ENCODE assay signal across 12 cellular contexts in genomic region chr2:238322001-238322411, GRCh38. TPM values are rescaled to one million over a fixed set of nuclear protein-coding genes. Genes with fewer than 3 reads are reported as not detected.
DNase-seq lines count a peak whose midpoint lies in the region; ATAC-seq, FAIRE-seq and TF ChIP-seq lines count a peak whose summit lies in the region.
"Had no signal": no experiment of that assay in that cellular context is flagged by ENCODE, and none has a peak within 500 bp of the region (broad histone marks: within the 10 kb centered on the region; RNA-seq: fewer than 3 reads in every experiment).

No MANE protein-coding gene starts in this region.

- 83 to 86% methylated on average over 10 of the region's 10 CpGs for WGBS in GM23248 (ENCODE audit: low coverage in 1 of 2, low lambda C conversion rate in 2 of 2, missing lambda C conversion rate in 2 of 2), 2 experiments

- H3K4me2 ChIP-seq in GM23248 (ENCODE audit: unreplicated experiment): peak overlapping the region; percentile 81

- H3K4me1 ChIP-seq in A673 (ENCODE audit: insufficient read depth, low read length, poor library complexity, severe bottlenecking) (peaks cover 5% of the 10 kb centered on the region), GM23248 (ENCODE audit: insufficient read depth) (peaks cover 7% of the 10 kb centered on the region)
- H3K4me1 ChIP-seq in naive thymus-derived CD4-positive, alpha-beta T cell (ENCODE audit: control insufficient read depth in 2 of 2, insufficient read depth in 2 of 2, low read length in 2 of 2): peaks cover 7 to 15% of the 10 kb centered on the region in 2 donors

- no peak overlapping the region for H3K27ac Mint-ChIP-seq in activated naive CD8-positive, alpha-beta T cell treated with anti-CD3 and anti-CD28 coated beads, Interleukin-2, amount 10 ng/mL, durations not matched to agents 7 days and 5 days
- H3K27ac Mint-ChIP-seq in naive thymus-derived CD4-positive, alpha-beta T cell: peak overlapping the region in 1 of 9 donors; percentile 63

- no peaks in the 10 kb centered on the region for H3K9me3 Mint-ChIP-seq in activated naive CD8-positive, alpha-beta T cell treated with anti-CD3 and anti-CD28 coated beads, Interleukin-2, amount 10 ng/mL, durations not matched to agents 7 days and 5 days
- H3K9me3 Mint-ChIP-seq in naive thymus-derived CD4-positive, alpha-beta T cell: no peaks in the 10 kb centered on the region

- no TSS peak for BruUV-seq in A673 (replicated peaks; lab: Mats Ljungman, UMichigan)

- H3K9me3 ChIP-seq in A673 (ENCODE audit: low read depth, low read length, poor library complexity, severe bottlenecking): no peaks in the 10 kb centered on the region
- H3K9me3 ChIP-seq in GM23248 (ENCODE audit: low read depth): no peaks in the 10 kb centered on the region
- H3K9me3 ChIP-seq in naive thymus-derived CD4-positive, alpha-beta T cell (ENCODE audit: control insufficient read depth in 2 of 3, low read length in 3 of 3): no peaks in the 10 kb centered on the region
- H3K9me3 ChIP-seq: esophagus squamous epithelium had no signal

- intact Hi-C loops in A673 (cut with micrococcal nuclease; ENCODE audit: unreplicated experiment): no loop called here
- intact Hi-C loops in naive thymus-derived CD4-positive, alpha-beta T cell (cut with micrococcal nuclease): loop anchor here in 1 of 2 donors (5.0 kb wide), 1 partner anchor 260 kb away; the partner anchor contains the start of gene SCLY

- H3K9me2 ChIP-seq in GM23248 (ENCODE audit: insufficient read depth): no peaks in the 10 kb centered on the region

- in situ Hi-C loops in GM23248 (cut with MboI): no loop called here

- no peaks in the 10 kb centered on the region for H4K20me1 ChIP-seq in GM23248 (ENCODE audit: insufficient read depth)

- H3K4me3 Mint-ChIP-seq in activated naive CD8-positive, alpha-beta T cell treated with anti-CD3 and anti-CD28 coated beads, Interleukin-2, amount 10 ng/mL, durations not matched to agents 7 days and 5 days: peak overlapping the region; percentile 78
- H3K4me3 Mint-ChIP-seq in naive thymus-derived CD4-positive, alpha-beta T cell: peak overlapping the region; percentile 74 to 89 (median 81)

- H3K4me1 Mint-ChIP-seq in activated naive CD8-positive, alpha-beta T cell treated with anti-CD3 and anti-CD28 coated beads, Interleukin-2, amount 10 ng/mL, durations not matched to agents 7 days and 5 days: peaks cover 10% of the 10 kb centered on the region
- peaks cover 14 to 29% (median 24%) of the 10 kb centered on the region in 7 donors for H3K4me1 Mint-ChIP-seq in naive thymus-derived CD4-positive, alpha-beta T cell

- H3K36me3 ChIP-seq in A673 (ENCODE audit: insufficient read depth, low read length, poor library complexity, severe bottlenecking) (no peaks in the 10 kb centered on the region), GM23248 (ENCODE audit: low read depth) (no peaks in the 10 kb centered on the region)
- H3K36me3 ChIP-seq in naive thymus-derived CD4-positive, alpha-beta T cell (ENCODE audit: control insufficient read depth in 2 of 3, insufficient read depth in 3 of 3, low read length in 3 of 3): peaks cover 0 to 3% (median 0%) of the 10 kb centered on the region in 3 experiments

- H3K9ac ChIP-seq in GM23248: no peak overlapping the region

- H3K27me3 ChIP-seq in A673 (replicated peaks; ENCODE audit: insufficient read depth, low read depth, low read length, poor library complexity) (no peaks in the 10 kb centered on the region), GM23248 (replicated peaks; ENCODE audit: insufficient read depth) (no peaks in the 10 kb centered on the region)
- no peaks in the 10 kb centered on the region for H3K27me3 ChIP-seq in naive thymus-derived CD4-positive, alpha-beta T cell (ENCODE audit: control insufficient read depth in 2 of 2, insufficient read depth in 2 of 2, low read length in 2 of 2)
- H3K27me3 ChIP-seq: esophagus squamous epithelium had no signal

- no peak for FAIRE-seq in RCC 7860 (lab: Jason Lieb, UNC)
- FAIRE-seq: islet of Langerhans had no signal

- no peak overlapping the region for H2AFZ ChIP-seq in GM23248

- POLR2A ChIA-PET in A673 (lab: Charles Lee; ENCODE audit: low non-redundant PET): interaction anchor here (0.5 kb wide), 1 partner anchor 9 kb away, joined by 8 read pairs; no protein-coding TSS in a partner anchor
- POLR2A ChIA-PET in activated naive CD8-positive, alpha-beta T cell treated with anti-CD3 and anti-CD28 coated beads, Interleukin-2, amount 10 ng/mL, durations not matched to agents 7 days and 5 days (lab: Charles Lee): no interaction called here
- POLR2A ChIA-PET in naive thymus-derived CD4-positive, alpha-beta T cell (lab: Charles Lee): interaction anchor here (0.8 kb wide), 1 partner anchor 34 kb away, joined by 4 read pairs; no protein-coding TSS in a partner anchor

- H3K36me3 Mint-ChIP-seq in activated naive CD8-positive, alpha-beta T cell treated with anti-CD3 and anti-CD28 coated beads, Interleukin-2, amount 10 ng/mL, durations not matched to agents 7 days and 5 days: peaks cover 3% of the 10 kb centered on the region
- peaks cover 0 to 22% (median 5%) of the 10 kb centered on the region in 5 donors for H3K36me3 Mint-ChIP-seq in naive thymus-derived CD4-positive, alpha-beta T cell

- H3K79me2 ChIP-seq in GM23248 (ENCODE audit: insufficient read depth): peaks cover 47% of the 10 kb centered on the region

- peaks cover 9% of the 10 kb centered on the region for H3K27me3 Mint-ChIP-seq in activated naive CD8-positive, alpha-beta T cell treated with anti-CD3 and anti-CD28 coated beads, Interleukin-2, amount 10 ng/mL, durations not matched to agents 7 days and 5 days
- H3K27me3 Mint-ChIP-seq in naive thymus-derived CD4-positive, alpha-beta T cell: peaks cover 0 to 26% (median 0%) of the 10 kb centered on the region in 5 donors

- no peak for ATAC-seq in activated naive CD8-positive, alpha-beta T cell treated with anti-CD3 and anti-CD28 coated beads, Interleukin-2, amount 10 ng/mL, durations not matched to agents 7 days and 5 days (ENCODE audit: low read depth)
- ATAC-seq in naive thymus-derived CD4-positive, alpha-beta T cell: no peak

- H3K27ac ChIP-seq in A673 (ENCODE audit: low read depth, low read length, poor library complexity, severe bottlenecking): no peak overlapping the region
- no peak overlapping the region for H3K27ac ChIP-seq in GM23248
- H3K27ac ChIP-seq in naive thymus-derived CD4-positive, alpha-beta T cell (ENCODE audit: low read depth, low read length): no peak overlapping the region

- H3F3A ChIP-seq in GM23248 (ENCODE audit: insufficient read depth): no peaks in the 10 kb centered on the region

- no peak for TF ChIP-seq CTCF in A673 (conservative IDR thresholded peaks at IDR 0.05; ENCODE audit: low read depth, low read length)

- H3K4me3 ChIP-seq in A673 (ENCODE audit: low read depth, low read length, poor library complexity, severe bottlenecking) (peak overlapping the region; percentile 76), GM23248 (no peak overlapping the region)
- no peak overlapping the region for H3K4me3 ChIP-seq in naive thymus-derived CD4-positive, alpha-beta T cell (ENCODE audit: low read length)

- DNase-seq in A673 (ENCODE audit: low spot score) (no peak), GM23248 (no peak), amygdala (lab: John Stamatoyannopoulos, UW) (no peak), mucosa of gallbladder (ENCODE audit: low spot score) (no peak), SHP77 treated with DMSO at 0.1 percent for 48 hours (lab: John Stamatoyannopoulos, UW) (no peak), RCC 7860 (ENCODE audit: low spot score) (no peak)
- no peak for DNase-seq in activated naive CD8-positive, alpha-beta T cell treated with anti-CD3 and anti-CD28 coated beads, Interleukin-2, amount 10 ng/mL, durations not matched to agents 7 days and 5 days
- DNase-seq in naive thymus-derived CD4-positive, alpha-beta T cell: peak in 1 of 9 donors; percentile 20
- DNase-seq: esophagus squamous epithelium; NCI-H524 treated with DMSO at 0.1 percent for 48 hours; stimulated activated CD4-positive, alpha-beta T cell treated with anti-CD3 and anti-CD28 coated beads, Interleukin-4, amount 100 ng/mL, for 1 hour had no signal

- CTCF ChIA-PET in A673 (lab: Charles Lee): no interaction called here
- CTCF ChIA-PET in naive thymus-derived CD4-positive, alpha-beta T cell (lab: Charles Lee): no interaction called here

RNA-seq across cellular contexts. Expression of gene TRAF3IP1, which starts 1.7 kb away (rescaled TPM):
- total RNA-seq in A673 (2021): 23.0 and 24.5 TPM in 2 replicates
- total RNA-seq in GM23248 (2014; rRNA removed; shearing (Covaris generic)): 7.2 and 9.5 TPM in 2 replicates
- 10.6 and 11.0 TPM in 2 replicates for polyA plus RNA-seq in GM23248 (2016; fragmentation: Nextera tagmentation; extraction: Ambion mirVana)
- 1 to 10 TPM; 8.6 to 8.7 TPM for total RNA-seq in activated naive CD8-positive, alpha-beta T cell treated with anti-CD3 and anti-CD28 coated beads, Interleukin-2, amount 10 ng/mL, durations not matched to agents 7 days and 5 days
- 10 to 100 TPM in 2 of 5 experiments, 1 to 10 TPM in 3; 6.2 to 13.3 (median 9.4) TPM for total RNA-seq in naive thymus-derived CD4-positive, alpha-beta T cell
- polyA plus RNA-seq in naive thymus-derived CD4-positive, alpha-beta T cell: 1 to 10 TPM; 4.3 to 5.7 TPM
- 25.6 TPM for total RNA-seq in mucosa of gallbladder

RNA-seq across cellular contexts. Expression of gene PER2, which starts 33.6 kb away (rescaled TPM):
- 6.8 and 7.5 TPM in 2 replicates for total RNA-seq in A673 (2021)
- 2.8 and 6.2 TPM in 2 replicates for total RNA-seq in GM23248 (2014; rRNA removed; shearing (Covaris generic))
- polyA plus RNA-seq in GM23248 (2016; fragmentation: Nextera tagmentation; extraction: Ambion mirVana): 1.6 and 2.3 TPM in 2 replicates
- total RNA-seq in activated naive CD8-positive, alpha-beta T cell treated with anti-CD3 and anti-CD28 coated beads, Interleukin-2, amount 10 ng/mL, durations not matched to agents 7 days and 5 days: 10 to 100 TPM; 13.0 to 13.7 TPM
- 10 to 100 TPM; 13.5 to 28.6 (median 14.3) TPM for total RNA-seq in naive thymus-derived CD4-positive, alpha-beta T cell
- 10 to 100 TPM in 1 of 2 donors, 1 to 10 TPM in 1; 7.0 to 10.1 TPM for polyA plus RNA-seq in naive thymus-derived CD4-positive, alpha-beta T cell
- total RNA-seq in mucosa of gallbladder: 29.8 TPM
